Comparison of ENCODE assay signal across 10 cellular contexts in the genomic region with DNA sequence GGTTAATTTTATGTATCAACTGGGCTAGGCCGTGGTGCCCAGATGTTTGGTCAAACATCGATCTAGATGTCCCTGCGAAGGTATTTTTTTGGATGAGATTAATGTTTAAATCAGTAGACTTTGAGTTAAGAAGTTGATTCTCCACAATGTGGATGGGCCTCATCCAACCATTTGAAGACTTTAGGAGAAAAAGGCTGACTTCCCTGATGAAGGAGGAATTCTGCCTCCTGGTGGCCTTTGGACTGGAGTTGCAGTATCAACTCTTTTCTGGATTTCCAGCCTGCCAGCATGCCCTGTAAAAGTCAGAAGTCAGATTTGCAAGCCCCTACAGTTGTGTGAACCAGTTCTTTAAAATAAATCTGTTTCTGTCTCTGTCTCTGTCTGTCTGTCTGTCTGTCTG.
DNase-seq lines count a peak whose midpoint lies in the region; ATAC-seq, FAIRE-seq and TF ChIP-seq lines count a peak whose summit lies in the region.
"Had no signal": no experiment of that assay in that cellular context is flagged by ENCODE, and none has a peak within 500 bp of the region (broad histone marks: within the 10 kb centered on the region; RNA-seq: fewer than 3 reads in every experiment).

No MANE protein-coding gene starts in this region.

- H3K9me3 ChIP-seq in NT2/D1 (ENCODE audit: insufficient read depth, low read length), result peaks cover 13% of the 10 kb centered on the region; the same call in 1 of the 2 replicates
- H3K9me3 ChIP-seq: ovary had no signal

- TF ChIP-seq POLR2A in erythroblast (IDR thresholded peaks at IDR 0.05; ENCODE audit: low read length), result no peak
- no peak for TF ChIP-seq POLR2A in H54 (IDR thresholded peaks at IDR 0.05; ENCODE audit: low read depth, low read length)

- no peaks in the 10 kb centered on the region for H3K36me3 ChIP-seq in NT2/D1 (ENCODE audit: insufficient read depth, insufficient read length, low read length)
- H3K36me3 ChIP-seq: ovary had no signal

- peak; percentile 48 for DNase-seq in NT2/D1 (ENCODE audit: low read depth, low spot score)
- DNase-seq in erythroblast (lab: John Stamatoyannopoulos, UW), result peak; percentile 46 to 47
- DNase-seq in pons (ENCODE audit: low spot score), result peak; percentile 44
- DNase-seq in DMS79 treated with DMSO at 0.1 percent for 48 hours (lab: John Stamatoyannopoulos, UW), result no peak
- DNase-seq in H54 (ENCODE audit: insufficient read length, low spot score), result no peak
- DNase-seq: activated T-cell treated with anti-CD3 and anti-CD28 coated beads, Interleukin-2, amount 50 U/mL, for 24 hours had no signal

- H3K27me3 ChIP-seq in NT2/D1 (ENCODE audit: insufficient read depth, insufficient read length), result no peaks in the 10 kb centered on the region
- H3K27me3 ChIP-seq: ovary had no signal

- no peak overlapping the region for H3K4me3 ChIP-seq in NT2/D1 (ENCODE audit: insufficient read length, low read depth)
- H3K4me3 ChIP-seq: ovary had no signal

- ATAC-seq in GM18909 (IDR thresholded peaks at IDR 0.05; ENCODE audit: poor library complexity, unreplicated experiment) (no peak), GM18517 (IDR thresholded peaks at IDR 0.05; ENCODE audit: unreplicated experiment) (no peak)

- FAIRE-seq in G401.6 (lab: Jason Lieb, UNC) (peak; percentile 80), H54 (lab: Jason Lieb, UNC) (no peak)

- no peaks in the 10 kb centered on the region for H3K4me1 ChIP-seq in NT2/D1 (ENCODE audit: insufficient read depth, insufficient read length)

- no peak overlapping the region for H3K9ac ChIP-seq in NT2/D1 (ENCODE audit: insufficient read length, low read depth)

Comparison
In these comparisons a context has a peak if more than half of its experiments do, and no peak if none do; other contexts are left out.
1. DNase-seq: peak in NT2/D1 (single experiment), erythroblast (2 of 2) and pons (single experiment); none in DMS79 treated with DMSO at 0.1 percent for 48 hours (single experiment) and H54 (single experiment).